In genomic region chrX:101390664-101391525, GRCh38 we compare ENCODE assay signal across 8 cellular contexts. TPM values are rescaled to one million over a fixed set of nuclear protein-coding genes. Genes with fewer than 3 reads are reported as not detected.
A peak's percentile ranks its signal among the peaks of the same experiment; 100 is the strongest.
DNase-seq lines count a peak whose midpoint lies in the region; ATAC-seq and TF ChIP-seq lines count a peak whose summit lies in the region.

TSS of gene RPL36A (plus strand) at chrX:101391011. CDS start at chrX:101391044, 33 bp downstream.

- H3K9me3 ChIP-seq in esophagus muscularis mucosa, result no peaks in the 10 kb centered on the region

- no peak for TF ChIP-seq EP300 in Ishikawa (IDR thresholded peaks at IDR 0.05; ENCODE audit: borderline replicate concordance)
- no peak for TF ChIP-seq EP300 in esophagus muscularis mucosa (IDR thresholded peaks at IDR 0.05)

- WGBS in esophagus muscularis mucosa, result 46% methylated on average over 47 of the region's 47 CpGs

- H3K27ac ChIP-seq in esophagus muscularis mucosa (replicated peaks in 1 of 4), result peak within 1 kb of the TSS; percentile 74 to 83 (median 76)

- ATAC-seq in GM21576 (IDR thresholded peaks at IDR 0.05; ENCODE audit: unreplicated experiment), result peak; percentile 73

- intact Hi-C loops in esophagus muscularis mucosa (cut with DNase I), result no loop called here

- no peaks in the 10 kb centered on the region for H3K27me3 ChIP-seq in esophagus muscularis mucosa

- TF ChIP-seq RAD21 in Ishikawa (IDR thresholded peaks at IDR 0.05; ENCODE audit: low read depth), result no peak

- H3K4me1 ChIP-seq in esophagus muscularis mucosa, result peaks cover 0 to 11% (median 7%) of the 10 kb centered on the region in 4 donors

- peak; percentile 69 for TF ChIP-seq POLR2A in esophagus muscularis mucosa (IDR thresholded peaks at IDR 0.05; ENCODE audit: low read depth)

- TF ChIP-seq CTCF in esophagus muscularis mucosa (IDR thresholded peaks at IDR 0.05), result peak; percentile 62 to 73 (median 62)

- peak; percentile 38 for DNase-seq in DMS153 treated with DMSO at 0.1 percent for 48 hours (lab: John Stamatoyannopoulos, UW; ENCODE audit: unreplicated experiment)
- peak; percentile 60 for DNase-seq in OCI-M2 (lab: John Stamatoyannopoulos, UW; ENCODE audit: unreplicated experiment)
- peak; percentile 75 for DNase-seq in activated T-cell treated with anti-CD3 and anti-CD28 coated beads for 48 hours (ENCODE audit: low read depth)
- peak; percentile 92 for DNase-seq in esophagus muscularis mucosa (ENCODE audit: extremely low spot score)
- DNase-seq in myocyte (ENCODE audit: low read depth), result peak; percentile 87
- DNase-seq in stimulated activated CD8-positive, alpha-beta memory T cell treated with anti-CD3 and anti-CD28 coated beads, Interleukin-7, amount 100 ng/mL, for 48 hours (ENCODE audit: extremely low read depth in 1 of 2, low read depth in 1 of 2), result peak; percentile 62 to 78

- peaks cover 0 to 10% (median 0%) of the 10 kb centered on the region in 4 donors for H3K36me3 ChIP-seq in esophagus muscularis mucosa

- peak within 1 kb of the TSS; percentile 52 to 66 (median 56) for H3K4me3 ChIP-seq in esophagus muscularis mucosa

TF ChIP-seq in Ishikawa, 13 proteins besides CTCF, POLR2A, EP300 and RAD21:
- TF ChIP-seq TCF12 (IDR thresholded peaks at IDR 0.05; ENCODE audit: low read depth) (peak; percentile 56), TEAD4 (IDR thresholded peaks at IDR 0.05) (no peak), YY1 (IDR thresholded peaks at IDR 0.05; ENCODE audit: low read depth) (peak; percentile 58; the same call in 1 of the 2 replicates), CREB1 (IDR thresholded peaks at IDR 0.05; ENCODE audit: low read depth) (no peak), NFIC (IDR thresholded peaks at IDR 0.05) (no peak), TAF1 (IDR thresholded peaks at IDR 0.05; ENCODE audit: low read depth) (peak; percentile 86), MAX (IDR thresholded peaks at IDR 0.05) (peak; percentile 89), CEBPB (IDR thresholded peaks at IDR 0.05) (no peak)
- TF ChIP-seq, protein P1, sequence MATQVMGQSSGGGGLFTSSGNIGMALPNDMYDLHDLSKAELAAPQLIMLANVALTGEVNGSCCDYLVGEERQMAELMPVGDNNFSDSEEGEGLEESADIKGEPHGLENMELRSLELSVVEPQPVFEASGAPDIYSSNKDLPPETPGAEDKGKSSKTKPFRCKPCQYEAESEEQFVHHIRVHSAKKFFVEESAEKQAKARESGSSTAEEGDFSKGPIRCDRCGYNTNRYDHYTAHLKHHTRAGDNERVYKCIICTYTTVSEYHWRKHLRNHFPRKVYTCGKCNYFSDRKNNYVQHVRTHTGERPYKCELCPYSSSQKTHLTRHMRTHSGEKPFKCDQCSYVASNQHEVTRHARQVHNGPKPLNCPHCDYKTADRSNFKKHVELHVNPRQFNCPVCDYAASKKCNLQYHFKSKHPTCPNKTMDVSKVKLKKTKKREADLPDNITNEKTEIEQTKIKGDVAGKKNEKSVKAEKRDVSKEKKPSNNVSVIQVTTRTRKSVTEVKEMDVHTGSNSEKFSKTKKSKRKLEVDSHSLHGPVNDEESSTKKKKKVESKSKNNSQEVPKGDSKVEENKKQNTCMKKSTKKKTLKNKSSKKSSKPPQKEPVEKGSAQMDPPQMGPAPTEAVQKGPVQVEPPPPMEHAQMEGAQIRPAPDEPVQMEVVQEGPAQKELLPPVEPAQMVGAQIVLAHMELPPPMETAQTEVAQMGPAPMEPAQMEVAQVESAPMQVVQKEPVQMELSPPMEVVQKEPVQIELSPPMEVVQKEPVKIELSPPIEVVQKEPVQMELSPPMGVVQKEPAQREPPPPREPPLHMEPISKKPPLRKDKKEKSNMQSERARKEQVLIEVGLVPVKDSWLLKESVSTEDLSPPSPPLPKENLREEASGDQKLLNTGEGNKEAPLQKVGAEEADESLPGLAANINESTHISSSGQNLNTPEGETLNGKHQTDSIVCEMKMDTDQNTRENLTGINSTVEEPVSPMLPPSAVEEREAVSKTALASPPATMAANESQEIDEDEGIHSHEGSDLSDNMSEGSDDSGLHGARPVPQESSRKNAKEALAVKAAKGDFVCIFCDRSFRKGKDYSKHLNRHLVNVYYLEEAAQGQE (IDR thresholded peaks at IDR 0.05; ENCODE audit: low read depth), result 0 out of 2 replicates have a peak, but pooled peaks have one; percentile 7
TF ChIP-seq in Ishikawa: peak in this region for 5.

RNA-seq across cellular contexts. Expression of gene RPL36A, which starts in this region (rescaled TPM):
- total RNA-seq in esophagus muscularis mucosa (100 to 1,000 TPM; 280 to 704 (median 376) TPM), myocyte (815 and 1,644 TPM in 2 replicates)
- polyA plus RNA-seq in myocyte (2012), result 1,110 TPM

Comparison
In these comparisons a context has a peak if more than half of its experiments do, and no peak if none do; other contexts are left out.
1. Peak in every context shown above with its lines: DNase-seq, ATAC-seq, H3K4me3 ChIP-seq and H3K27ac ChIP-seq.
2. DNase-seq: peak in every context shown above with its lines; median percentile 92 in esophagus muscularis mucosa; 87 in myocyte; 75 in activated T-cell treated with anti-CD3 and anti-CD28 coated beads for 48 hours; 70 in stimulated activated CD8-positive, alpha-beta memory T cell treated with anti-CD3 and anti-CD28 coated beads, Interleukin-7, amount 100 ng/mL, for 48 hours; 60 in OCI-M2; 38 in DMS153 treated with DMSO at 0.1 percent for 48 hours.